Comparison of ENCODE assay signal across 8 cellular contexts in the genomic region with DNA sequence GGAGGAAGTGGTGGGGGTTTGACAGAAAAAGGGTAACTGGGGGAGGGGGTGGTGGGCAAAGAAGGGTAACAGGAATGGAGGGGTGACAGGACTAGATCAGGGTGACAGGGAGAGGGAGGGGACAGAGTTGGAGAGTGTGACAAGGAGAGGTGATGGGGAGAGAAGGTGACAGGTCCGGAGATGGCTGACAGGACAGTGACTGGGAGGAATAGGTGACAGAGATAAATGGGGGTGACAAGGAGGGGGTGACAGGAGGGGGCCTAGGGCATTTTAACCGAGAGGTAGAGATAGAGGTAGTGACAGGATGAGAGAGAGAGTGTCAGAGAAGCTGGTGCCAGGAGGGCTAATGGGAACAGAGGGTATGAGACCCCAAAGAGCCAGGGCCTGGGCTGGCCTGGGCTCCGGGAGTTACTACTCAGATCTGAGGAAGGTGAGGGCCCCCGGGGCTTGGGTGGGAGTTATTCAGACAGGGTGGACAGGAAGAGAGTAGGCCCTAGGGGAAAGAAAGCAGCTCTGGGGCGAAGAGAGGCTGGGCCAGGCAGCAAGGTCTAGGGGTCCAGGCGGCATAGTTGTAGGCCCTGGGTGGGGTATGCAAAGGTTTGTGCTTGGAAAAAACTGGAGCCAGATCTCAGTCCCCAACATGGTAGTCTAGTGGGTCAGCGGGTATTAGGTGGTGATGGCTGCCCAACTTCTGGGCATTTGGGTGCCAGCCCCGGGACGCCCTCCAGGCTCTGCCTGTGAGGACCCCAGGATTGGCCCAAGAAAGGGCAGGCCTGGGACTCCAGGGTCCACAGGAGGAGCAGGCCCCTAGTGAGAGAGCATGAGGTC. TPM values are rescaled to one million over a fixed set of nuclear protein-coding genes. Genes with fewer than 3 reads are reported as not detected.
DNase-seq lines count a peak whose midpoint lies in the region; ATAC-seq and TF ChIP-seq lines count a peak whose summit lies in the region.

No MANE protein-coding gene starts in this region.

- H3K27ac Mint-ChIP-seq in stimulated activated naive CD8-positive, alpha-beta T cell treated with anti-CD3 and anti-CD28 coated beads, Interleukin-15, Interleukin-2, amounts not matched to agents 100 ng/mL and 50 ng/mL, for 24 hours, result peak overlapping the region; percentile 97

- in situ Hi-C loops in GM13976 (cut with MboI; ENCODE audit: low sequenced_read_pairs, unreplicated experiment), result no loop called here

- peaks cover 29% of the 10 kb centered on the region for H3K4me1 ChIP-seq in mesodermal cell (ENCODE audit: control insufficient read depth, insufficient read depth, low read length, poor library complexity, severe bottlenecking)

- peak overlapping the region; percentile 61 for H3K4me3 ChIP-seq in mesodermal cell (ENCODE audit: extremely low read depth, insufficient read depth, low read length, poor library complexity, severe bottlenecking)

- WGBS in mesodermal cell (ENCODE audit: insufficient coverage in 2 of 2), 2 experiments, result 77 to 82% methylated on average over 9 of the region's 9 CpGs

- H3K4me3 Mint-ChIP-seq in stimulated activated naive CD8-positive, alpha-beta T cell treated with anti-CD3 and anti-CD28 coated beads, Interleukin-15, Interleukin-2, amounts not matched to agents 100 ng/mL and 50 ng/mL, for 24 hours, result no peak overlapping the region

- peaks cover 34% of the 10 kb centered on the region for H3K36me3 ChIP-seq in mesodermal cell (ENCODE audit: control insufficient read depth, insufficient read depth, low read length)

- no peaks in the 10 kb centered on the region for H3K27me3 Mint-ChIP-seq in stimulated activated naive CD8-positive, alpha-beta T cell treated with anti-CD3 and anti-CD28 coated beads, Interleukin-15, Interleukin-2, amounts not matched to agents 100 ng/mL and 50 ng/mL, for 24 hours

- TF ChIP-seq CTCF in GM13976 (IDR thresholded peaks at IDR 0.05; ENCODE audit: borderline replicate concordance, control extremely low read depth, extremely low read depth, insufficient read depth, missing control alignments), result no peak

- H3K9me3 ChIP-seq in mesodermal cell (ENCODE audit: control insufficient read depth, low read length), result no peaks in the 10 kb centered on the region

- DNase-seq in stimulated activated naive CD8-positive, alpha-beta T cell treated with anti-CD3 and anti-CD28 coated beads, Interleukin-15, Interleukin-2, amounts not matched to agents 100 U/mL and 50 U/mL, for 24 hours, result no peak
- DNase-seq in cerebellar cortex (ENCODE audit: low spot score) (peak; percentile 14), NCI-H345 (lab: John Stamatoyannopoulos, UW) (no peak), EL (no peak), GM13976 (ENCODE audit: low spot score) (no peak)

- H3K9me3 Mint-ChIP-seq in stimulated activated naive CD8-positive, alpha-beta T cell treated with anti-CD3 and anti-CD28 coated beads, Interleukin-15, Interleukin-2, amounts not matched to agents 100 ng/mL and 50 ng/mL, for 24 hours, result no peaks in the 10 kb centered on the region

- peaks cover 13% of the 10 kb centered on the region for H3K36me3 Mint-ChIP-seq in stimulated activated naive CD8-positive, alpha-beta T cell treated with anti-CD3 and anti-CD28 coated beads, Interleukin-15, Interleukin-2, amounts not matched to agents 100 ng/mL and 50 ng/mL, for 24 hours (ENCODE audit: low read depth)

- no peak for ATAC-seq in stimulated activated naive CD8-positive, alpha-beta T cell treated with anti-CD3 and anti-CD28 coated beads, Interleukin-15, Interleukin-2, amounts not matched to agents 100 U/mL and 50 U/mL, for 24 hours
- ATAC-seq in GM21367 (IDR thresholded peaks at IDR 0.05; ENCODE audit: unreplicated experiment), result no peak

- H3K27ac ChIP-seq in mesodermal cell (ENCODE audit: low read depth, low read length, severe bottlenecking), result peak overlapping the region; percentile 66

- peaks cover 28% of the 10 kb centered on the region for H3K4me1 Mint-ChIP-seq in stimulated activated naive CD8-positive, alpha-beta T cell treated with anti-CD3 and anti-CD28 coated beads, Interleukin-15, Interleukin-2, amounts not matched to agents 100 ng/mL and 50 ng/mL, for 24 hours (ENCODE audit: low read depth)

RNA-seq across cellular contexts. Expression of gene CIC, which starts 0.7 kb away (rescaled TPM):
- 42.9 TPM for polyA plus RNA-seq in mesodermal cell (2013, experiment 1 of 2)
- 37.1 TPM for polyA plus RNA-seq in mesodermal cell (2013, experiment 2 of 2)

RNA-seq across cellular contexts. Expression of gene ERF, which starts 14.8 kb away (rescaled TPM):
- 89.7 TPM for polyA plus RNA-seq in mesodermal cell (2013, experiment 1 of 2)
- 85.3 TPM for polyA plus RNA-seq in mesodermal cell (2013, experiment 2 of 2)

RNA-seq across cellular contexts. Expression of gene GSK3A, which starts 27.3 kb away (rescaled TPM):
- 61.9 TPM for polyA plus RNA-seq in mesodermal cell (2013, experiment 1 of 2)
- 56.5 TPM for polyA plus RNA-seq in mesodermal cell (2013, experiment 2 of 2)

RNA-seq across cellular contexts. Expression of gene PRR19, which starts 32.2 kb away (rescaled TPM):
- 0.77 TPM for polyA plus RNA-seq in mesodermal cell (2013, experiment 1 of 2)
- polyA plus RNA-seq in mesodermal cell (2013, experiment 2 of 2), result 0.76 TPM

RNA-seq across cellular contexts. Expression of gene PAFAH1B3, which starts 32.7 kb away (rescaled TPM):
- polyA plus RNA-seq in mesodermal cell (2013, experiment 1 of 2), result 77.7 TPM
- polyA plus RNA-seq in mesodermal cell (2013, experiment 2 of 2), result 67.7 TPM
